Comparison of ENCODE assay signal across 8 cellular contexts in the genomic region with DNA sequence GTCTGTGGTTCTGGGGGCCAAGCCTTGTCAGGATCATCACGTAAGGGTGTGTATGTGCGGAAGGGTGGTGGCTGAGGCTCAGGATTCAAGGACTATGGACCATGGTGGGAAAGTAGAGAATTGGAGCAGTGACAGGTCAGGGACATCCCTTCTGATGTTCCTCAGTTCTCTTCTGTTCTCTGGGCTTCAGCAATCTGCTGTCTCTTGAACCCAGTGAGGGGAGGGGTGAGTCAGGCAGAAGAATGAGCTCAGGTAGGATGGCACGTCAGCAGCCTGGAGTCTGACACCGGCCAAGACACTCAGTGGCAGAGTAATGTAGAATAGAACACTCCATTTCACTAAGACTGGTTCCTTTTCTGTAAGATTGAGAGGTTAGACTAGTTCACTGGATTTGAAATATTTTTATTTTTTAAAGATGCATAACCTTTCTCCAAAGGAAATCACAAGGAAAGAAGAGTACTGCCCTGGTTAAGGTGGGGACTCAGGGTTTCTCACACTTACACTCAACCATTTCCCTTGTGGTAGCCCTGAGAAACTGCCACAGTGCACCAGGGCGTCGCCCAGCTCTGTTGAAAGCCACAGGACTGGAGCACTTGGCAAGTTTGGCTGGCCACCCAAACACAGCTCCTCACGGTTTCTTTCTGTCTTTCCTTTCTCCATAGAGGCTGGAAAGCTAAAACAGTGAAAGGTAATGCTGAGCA. TPM values are rescaled to one million over a fixed set of nuclear protein-coding genes. Genes with fewer than 3 reads are reported as not detected.
DNase-seq lines count a peak whose midpoint lies in the region; ATAC-seq lines count a peak whose summit lies in the region.

No MANE protein-coding gene starts in this region.

- ATAC-seq in GM18498 (IDR thresholded peaks at IDR 0.05; ENCODE audit: unreplicated experiment) = peak; percentile 78
- ATAC-seq in sciatic nerve = peak; percentile 18
- no peak for ATAC-seq in HG02884 (IDR thresholded peaks at IDR 0.05; ENCODE audit: unreplicated experiment)

- no peaks in the 10 kb centered on the region for H3K36me3 Mint-ChIP-seq in activated CD4-positive, alpha-beta memory T cell treated with anti-CD3 and anti-CD28 coated beads for 36 hours

- peak overlapping the region; percentile 79 to 87 for H3K27ac ChIP-seq in esophagus (ENCODE audit: low read depth in 2 of 2, low read length in 1 of 2)

- POLR2A ChIA-PET in activated CD4-positive, alpha-beta memory T cell treated with anti-CD3 and anti-CD28 coated beads for 36 hours (lab: Charles Lee) = interaction anchor here (0.9 to 1.8 kb wide), 7 partner anchors 9 to 149 kb away, joined by 3 to 7 read pairs (median 4); partner anchors contain the start of gene MICAL2

- H3K9me3 ChIP-seq in esophagus (ENCODE audit: control insufficient read depth in 2 of 2, insufficient read depth in 1 of 2, low read depth in 1 of 2, low read length in 1 of 2) = no peaks in the 10 kb centered on the region

- intact Hi-C loops in activated CD4-positive, alpha-beta memory T cell treated with anti-CD3 and anti-CD28 coated beads for 36 hours (cut with micrococcal nuclease) = loop anchor here (1.0 to 2.0 kb wide), 2 partner anchors 22 to 149 kb away; no protein-coding TSS in a partner anchor
- intact Hi-C loops in sciatic nerve (cut with DNase I) = no loop called here

- no peaks in the 10 kb centered on the region for H3K27me3 ChIP-seq in esophagus (ENCODE audit: control insufficient read depth in 1 of 2, insufficient read depth in 2 of 2, low read length in 2 of 2)

- H3K9me3 Mint-ChIP-seq in activated CD4-positive, alpha-beta memory T cell treated with anti-CD3 and anti-CD28 coated beads for 36 hours = no peaks in the 10 kb centered on the region

- peaks cover 2 to 19% of the 10 kb centered on the region in 2 donors for H3K4me1 ChIP-seq in esophagus (ENCODE audit: control insufficient read depth in 2 of 2, insufficient read depth in 2 of 2, low read length in 1 of 2)

- peak overlapping the region; percentile 13 for H3K4me3 Mint-ChIP-seq in activated CD4-positive, alpha-beta memory T cell treated with anti-CD3 and anti-CD28 coated beads for 36 hours

- H3K36me3 ChIP-seq in esophagus (ENCODE audit: control insufficient read depth in 2 of 2, insufficient read depth in 2 of 2, low read length in 1 of 2) = no peaks in the 10 kb centered on the region

- no peak overlapping the region for H3K4me3 ChIP-seq in esophagus (ENCODE audit: low read depth in 1 of 2, low read length in 2 of 2)

- peak in 59 of 76 experiments; percentile 7 to 66 (median 39) for DNase-seq in HUDEP-2 (lab: John Stamatoyannopoulos, UW; ENCODE audit: unreplicated experiment in 76 of 76)
- peak; percentile 64 for DNase-seq in activated CD4-positive, alpha-beta memory T cell treated with anti-CD3 and anti-CD28 coated beads for 36 hours
- no peak for DNase-seq in sciatic nerve (ENCODE audit: low spot score)
- no peak for DNase-seq in cortex of kidney (lab: John Stamatoyannopoulos, UW)
- DNase-seq in NCI-H510A treated with DMSO at 0.1 percent for 48 hours (lab: John Stamatoyannopoulos, UW) = no peak

- H3K27me3 Mint-ChIP-seq in activated CD4-positive, alpha-beta memory T cell treated with anti-CD3 and anti-CD28 coated beads for 36 hours = no peaks in the 10 kb centered on the region

- H3K4me1 Mint-ChIP-seq in activated CD4-positive, alpha-beta memory T cell treated with anti-CD3 and anti-CD28 coated beads for 36 hours (ENCODE audit: low read depth) = peaks cover 60% of the 10 kb centered on the region

- CTCF ChIA-PET in activated CD4-positive, alpha-beta memory T cell treated with anti-CD3 and anti-CD28 coated beads for 36 hours (lab: Charles Lee) = interaction anchor here (0.5 to 3.9 kb wide), 13 partner anchors 23 to 202 kb away, joined by 3 to 29 read pairs (median 6); partner anchors contain the start of gene MICAL2

- 55 to 57% methylated on average over 7 of the region's 7 CpGs for WGBS in esophagus, 2 donors

- H3K27ac Mint-ChIP-seq in activated CD4-positive, alpha-beta memory T cell treated with anti-CD3 and anti-CD28 coated beads for 36 hours = peak overlapping the region; percentile 68

RNA-seq across cellular contexts. Expression of gene MICAL2, which starts 23.2 kb away (rescaled TPM):
- 100 to 1,000 TPM; 213 to 220 TPM for total RNA-seq in activated CD4-positive, alpha-beta memory T cell treated with anti-CD3 and anti-CD28 coated beads for 36 hours
- 1 to 10 TPM; 4.5 to 6.2 TPM for polyA plus RNA-seq in esophagus
- 92.4 TPM for total RNA-seq in sciatic nerve

Comparison
In these comparisons a context has a peak if more than half of its experiments do, and no peak if none do; other contexts are left out.
1. DNase-seq: peak in HUDEP-2 (59 of 76) and activated CD4-positive, alpha-beta memory T cell treated with anti-CD3 and anti-CD28 coated beads for 36 hours (single experiment); none in sciatic nerve (single experiment), cortex of kidney (single experiment) and NCI-H510A treated with DMSO at 0.1 percent for 48 hours (single experiment).